9 cellular contexts compared by ENCODE assay signal in the genomic region with DNA sequence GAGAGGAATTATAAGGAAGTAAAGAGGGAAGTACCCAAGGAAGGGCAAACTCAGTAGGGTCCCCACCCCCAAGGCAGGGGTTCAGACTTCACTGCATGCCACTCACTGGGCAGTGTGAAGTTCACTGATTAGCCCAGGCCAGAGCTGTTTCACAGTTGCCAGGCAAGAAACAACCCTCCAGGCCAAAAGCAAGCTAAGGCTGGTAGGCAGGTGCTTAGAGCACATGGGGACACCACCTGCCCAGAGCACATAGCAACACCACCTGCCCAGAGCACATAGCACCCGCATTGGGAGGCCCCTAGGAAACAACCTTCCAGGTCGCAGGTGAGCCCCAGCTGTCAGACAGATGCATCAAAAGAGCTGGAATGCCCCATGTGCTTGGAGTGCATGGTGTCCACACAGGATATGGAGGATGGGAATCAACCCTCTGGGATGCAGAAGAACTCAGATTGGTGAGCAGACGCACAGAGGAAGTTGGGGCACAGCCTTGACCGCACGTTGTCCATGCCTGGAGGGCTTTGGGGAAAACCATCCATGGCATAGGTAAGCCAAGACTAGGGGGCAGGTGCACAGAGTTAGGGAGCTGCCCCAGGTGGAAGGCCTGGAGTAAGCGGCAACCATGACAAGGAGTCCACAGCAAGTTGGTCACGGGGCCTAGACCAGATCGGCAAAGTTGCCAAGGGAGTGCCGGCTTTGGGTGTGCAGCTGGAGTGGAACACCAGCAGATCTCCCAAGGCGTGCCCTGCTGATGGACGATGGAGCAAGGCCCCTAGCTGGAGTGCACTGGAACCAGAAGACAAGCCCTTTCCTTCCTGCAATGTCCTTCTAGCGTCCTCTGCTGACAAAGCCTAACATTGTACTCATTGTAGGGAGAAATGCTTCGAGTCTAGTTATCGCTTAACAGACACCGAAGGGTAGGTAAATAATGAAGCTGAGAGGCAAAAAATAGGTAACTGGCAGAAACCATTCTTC. TPM values are rescaled to one million over a fixed set of nuclear protein-coding genes. Genes with fewer than 3 reads are reported as not detected.
DNase-seq lines count a peak whose midpoint lies in the region; ATAC-seq and TF ChIP-seq lines count a peak whose summit lies in the region.
"Had no signal": no experiment of that assay in that cellular context is flagged by ENCODE, and none has a peak within 500 bp of the region (broad histone marks: within the 10 kb centered on the region; RNA-seq: fewer than 3 reads in every experiment).

No MANE protein-coding gene starts in this region.

- H3K9me3 ChIP-seq in OCI-LY3 (ENCODE audit: insufficient read depth, low read length) (no peaks in the 10 kb centered on the region; the same call in 1 of the 2 replicates), fibroblast of lung (ENCODE audit: control insufficient read depth, insufficient read depth, low read depth, low read length) (no peaks in the 10 kb centered on the region), aorta (ENCODE audit: control insufficient read depth, low read length) (no peaks in the 10 kb centered on the region), MG63 (no peaks in the 10 kb centered on the region)
- H3K9me3 ChIP-seq: Peyer's patch had no signal

- H3K4me1 ChIP-seq in OCI-LY3 (ENCODE audit: low read length) (peaks cover 20% of the 10 kb centered on the region), fibroblast of lung (ENCODE audit: control insufficient read depth, extremely low read depth, insufficient read depth, low read length) (no peaks in the 10 kb centered on the region), aorta (ENCODE audit: control insufficient read depth in 1 of 2, insufficient read depth in 2 of 2, low read length in 2 of 2) (no peaks in the 10 kb centered on the region)

- H3K27me3 ChIP-seq in OCI-LY3 (ENCODE audit: low read depth, low read length): no peaks in the 10 kb centered on the region
- H3K27me3 ChIP-seq in fibroblast of lung (ENCODE audit: control insufficient read depth, insufficient read depth, low read length): no peaks in the 10 kb centered on the region
- no peaks in the 10 kb centered on the region for H3K27me3 ChIP-seq in aorta (ENCODE audit: control insufficient read depth in 1 of 2, insufficient read depth in 2 of 2, low read length in 1 of 2)
- H3K27me3 ChIP-seq in MG63: no peaks in the 10 kb centered on the region
- H3K27me3 ChIP-seq: Peyer's patch had no signal

- peak; percentile 44 for TF ChIP-seq CTCF in OCI-LY3 (IDR thresholded peaks at IDR 0.05; ENCODE audit: low read depth, low read length)
- TF ChIP-seq CTCF in fibroblast of lung (conservative IDR thresholded peaks at IDR 0.05 in 1 of 2, IDR thresholded peaks at IDR 0.05 in 1 of 2; ENCODE audit: low read depth in 1 of 2, low read length in 2 of 2): peak; percentile 25 to 43

- no peak overlapping the region for H3K9ac ChIP-seq in OCI-LY3 (ENCODE audit: low read length)
- no peak overlapping the region for H3K9ac ChIP-seq in fibroblast of lung (ENCODE audit: insufficient read depth, low read length)

- peak; percentile 9 for ATAC-seq in Right ventricle myocardium superior (ENCODE audit: poor library complexity)
- ATAC-seq in left ventricle myocardium superior: no peak
- peak; percentile 7 for ATAC-seq in aorta (ENCODE audit: low FRiP score)

- H3K79me2 ChIP-seq in OCI-LY3 (ENCODE audit: low read length): no peaks in the 10 kb centered on the region
- no peaks in the 10 kb centered on the region for H3K79me2 ChIP-seq in fibroblast of lung (ENCODE audit: control insufficient read depth, insufficient read depth, low read length)

- WGBS in aorta, 2 donors: 85 to 86% methylated on average over 15 of the region's 15 CpGs

- intact Hi-C loops in Right ventricle myocardium superior (cut with DNase I): loop anchor here (2.0 to 10.0 kb wide), 2 partner anchors 48 to 130 kb away; no protein-coding TSS in a partner anchor
- intact Hi-C loops in left ventricle myocardium superior (cut with micrococcal nuclease): loop anchor here (2.0 kb wide), 1 partner anchor 48 kb away; no protein-coding TSS in a partner anchor
- intact Hi-C loops in aorta (cut with DNase I): loop anchor here (1.0 to 2.0 kb wide), 2 partner anchors 48 to 49 kb away; no protein-coding TSS in a partner anchor

- DNase-seq in Right ventricle myocardium superior: no peak
- DNase-seq in left ventricle myocardium superior: no peak
- DNase-seq in fibroblast of lung (ENCODE audit: low read depth in 2 of 2): peak in 1 of 2 donors; percentile 48
- DNase-seq in aorta: no peak
- no peak for DNase-seq in central memory CD4-positive, alpha-beta T cell
- no peak for DNase-seq in MG63
- DNase-seq in LoVo (ENCODE audit: low spot score): no peak

- H3K27ac ChIP-seq in OCI-LY3 (ENCODE audit: low read length) (no peak overlapping the region), fibroblast of lung (ENCODE audit: insufficient read depth, low read length) (no peak overlapping the region), aorta (ENCODE audit: low read depth in 1 of 2, low read length in 2 of 2) (no peak overlapping the region)

- H3K4me3 ChIP-seq in OCI-LY3 (ENCODE audit: low read length): no peak overlapping the region
- no peak overlapping the region for H3K4me3 ChIP-seq in fibroblast of lung (replicated peaks in 1 of 4; ENCODE audit: control extremely low read depth in 1 of 4, insufficient read depth in 1 of 4, low read depth in 3 of 4, low read length in 4 of 4)
- no peak overlapping the region for H3K4me3 ChIP-seq in aorta (ENCODE audit: low read length in 2 of 2)
- no peak overlapping the region for H3K4me3 ChIP-seq in MG63
- H3K4me3 ChIP-seq: Peyer's patch had no signal

- H3K36me3 ChIP-seq in OCI-LY3 (replicated peaks; ENCODE audit: low read depth, low read length) (no peaks in the 10 kb centered on the region), fibroblast of lung (ENCODE audit: control insufficient read depth, insufficient read depth, low read length) (no peaks in the 10 kb centered on the region), aorta (ENCODE audit: control insufficient read depth in 1 of 2, insufficient read depth in 2 of 2, low read length in 1 of 2) (no peaks in the 10 kb centered on the region), MG63 (no peaks in the 10 kb centered on the region)
- H3K36me3 ChIP-seq: Peyer's patch had no signal

- H2AFZ ChIP-seq in OCI-LY3 (ENCODE audit: low read depth, low read length) (no peak overlapping the region), fibroblast of lung (ENCODE audit: low read length) (no peak overlapping the region)

- no peaks in the 10 kb centered on the region for H4K20me1 ChIP-seq in OCI-LY3 (ENCODE audit: insufficient read depth, low read length)
- H4K20me1 ChIP-seq in fibroblast of lung (ENCODE audit: control insufficient read depth, extremely low read depth, insufficient read depth, low read length): no peaks in the 10 kb centered on the region

- H3K4me2 ChIP-seq in OCI-LY3 (ENCODE audit: low read length): no peak overlapping the region
- no peak overlapping the region for H3K4me2 ChIP-seq in fibroblast of lung (ENCODE audit: extremely low read depth, insufficient read depth, low read length)

RNA-seq across cellular contexts. Expression of gene TMEM216, which starts 7.8 kb away (rescaled TPM):
- total RNA-seq in Right ventricle myocardium superior (3.7 TPM), left ventricle myocardium superior (4.8 TPM), fibroblast of lung (10.4 and 12.3 TPM in 2 replicates), aorta (10 to 100 TPM; 10.8 to 13.3 TPM)
- polyA plus RNA-seq in fibroblast of lung (14.1 and 18.4 TPM in 2 replicates), aorta (10 to 100 TPM; 14.0 to 14.4 TPM)
- polyA plus RNA-seq in fibroblast of lung (2012): 7.1 and 8.2 TPM in 2 replicates
- polyA minus RNA-seq in fibroblast of lung (ENCODE audit: low replicate concordance): 7.7 and 8.8 TPM in 2 replicates
- 7.5 and 12.3 TPM in 2 replicates for total RNA-seq in MG63 (2014; rRNA removed; shearing (Covaris generic); ENCODE audit: low replicate concordance)

RNA-seq across cellular contexts. Expression of gene TMEM138, which starts 22.4 kb away (rescaled TPM):
- total RNA-seq in Right ventricle myocardium superior: 17.7 TPM
- total RNA-seq in left ventricle myocardium superior: 16.1 TPM
- total RNA-seq in fibroblast of lung: 20.0 and 30.2 TPM in 2 replicates
- 78.0 and 95.9 TPM in 2 replicates for polyA plus RNA-seq in fibroblast of lung
- 57.7 and 65.3 TPM in 2 replicates for polyA plus RNA-seq in fibroblast of lung (2012)
- polyA minus RNA-seq in fibroblast of lung (ENCODE audit: low replicate concordance): 64.3 and 99.7 TPM in 2 replicates
- 10 to 100 TPM; 31.9 to 38.2 TPM for total RNA-seq in aorta
- polyA plus RNA-seq in aorta: 10 to 100 TPM; 41.3 to 71.3 TPM
- 15.0 and 70.0 TPM in 2 replicates for total RNA-seq in MG63 (2014; rRNA removed; shearing (Covaris generic); ENCODE audit: low replicate concordance)

RNA-seq across cellular contexts. Expression of gene CYB561A3, which starts 22.9 kb away (rescaled TPM):
- total RNA-seq in Right ventricle myocardium superior (14.2 TPM), left ventricle myocardium superior (10.9 TPM), fibroblast of lung (39.3 and 65.1 TPM in 2 replicates), aorta (10 to 100 TPM; 19.1 to 36.4 TPM)
- polyA plus RNA-seq in fibroblast of lung (43.9 and 48.3 TPM in 2 replicates), aorta (10 to 100 TPM; 20.2 to 47.4 TPM)
- 41.8 and 42.0 TPM in 2 replicates for polyA plus RNA-seq in fibroblast of lung (2012)
- polyA minus RNA-seq in fibroblast of lung (ENCODE audit: low replicate concordance): 215 and 274 TPM in 2 replicates
- 50.5 and 60.2 TPM in 2 replicates for total RNA-seq in MG63 (2014; rRNA removed; shearing (Covaris generic); ENCODE audit: low replicate concordance)

RNA-seq across cellular contexts. Expression of gene CPSF7, which starts 45.2 kb away (rescaled TPM):
- total RNA-seq in Right ventricle myocardium superior: 32.5 TPM
- total RNA-seq in left ventricle myocardium superior: 41.5 TPM
- 14.4 and 18.0 TPM in 2 replicates for total RNA-seq in fibroblast of lung
- polyA plus RNA-seq in fibroblast of lung: 38.1 and 53.6 TPM in 2 replicates
- 39.6 and 42.7 TPM in 2 replicates for polyA plus RNA-seq in fibroblast of lung (2012)
- 94.4 and 116 TPM in 2 replicates for polyA minus RNA-seq in fibroblast of lung (ENCODE audit: low replicate concordance)
- 10 to 100 TPM; 75.8 to 89.4 TPM for total RNA-seq in aorta
- 10 to 100 TPM; 19.8 to 54.2 TPM for polyA plus RNA-seq in aorta
- total RNA-seq in MG63 (2014; rRNA removed; shearing (Covaris generic); ENCODE audit: low replicate concordance): 26.0 and 40.3 TPM in 2 replicates

RNA-seq across cellular contexts. Expression of gene SDHAF2, which starts 45.4 kb away (rescaled TPM):
- total RNA-seq in Right ventricle myocardium superior (33.7 TPM), left ventricle myocardium superior (32.6 TPM), fibroblast of lung (34.4 and 61.8 TPM in 2 replicates), aorta (10 to 100 TPM; 33.0 to 40.0 TPM)
- polyA plus RNA-seq in fibroblast of lung (65.3 and 68.8 TPM in 2 replicates), aorta (10 to 100 TPM; 32.3 to 37.7 TPM)
- 40.2 and 47.8 TPM in 2 replicates for polyA plus RNA-seq in fibroblast of lung (2012)
- polyA minus RNA-seq in fibroblast of lung (ENCODE audit: low replicate concordance): 115 and 120 TPM in 2 replicates
- total RNA-seq in MG63 (2014; rRNA removed; shearing (Covaris generic); ENCODE audit: low replicate concordance): 18.2 and 35.5 TPM in 2 replicates
